9 cellular contexts compared by ENCODE assay signal in the genomic region with DNA sequence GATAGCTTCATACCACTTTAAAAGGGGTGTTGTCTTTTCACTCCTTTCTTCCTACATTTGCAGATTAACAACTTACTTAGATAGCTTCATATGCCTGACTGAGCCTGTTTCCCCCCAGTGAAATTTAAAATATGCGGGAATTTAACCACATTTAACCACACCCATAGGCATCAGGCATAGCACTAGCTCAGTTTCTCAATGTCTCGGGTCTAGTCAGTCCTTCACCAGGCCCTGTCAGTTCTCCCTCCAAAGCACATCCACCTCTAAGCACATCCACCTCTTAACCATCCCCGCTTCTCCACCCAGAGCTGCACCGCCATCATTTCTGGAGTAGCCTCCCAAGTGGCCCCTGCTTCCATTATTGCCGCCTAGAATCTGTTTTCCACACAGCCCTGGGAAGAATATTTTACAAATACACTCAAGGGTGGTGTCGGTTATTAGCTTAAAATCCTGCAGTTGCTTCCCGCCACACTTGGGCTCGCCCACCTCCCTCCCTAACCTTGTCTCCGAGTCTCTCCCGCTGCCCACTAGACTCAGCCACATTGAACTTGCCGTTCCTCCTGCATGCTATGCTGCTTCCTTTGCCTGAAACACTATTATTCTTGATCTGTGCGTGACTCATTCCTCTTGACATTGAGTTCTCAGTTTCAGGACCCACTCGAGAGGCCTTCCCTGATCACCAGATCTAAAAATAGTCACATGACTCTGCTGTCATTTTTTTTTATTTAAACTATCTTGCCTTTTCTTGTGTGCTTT.
DNase-seq lines count a peak whose midpoint lies in the region; ATAC-seq and TF ChIP-seq lines count a peak whose summit lies in the region.
"Had no signal": no experiment of that assay in that cellular context is flagged by ENCODE, and none has a peak within 500 bp of the region (broad histone marks: within the 10 kb centered on the region; RNA-seq: fewer than 3 reads in every experiment).

No MANE protein-coding gene starts in this region.

- peaks cover 33% of the 10 kb centered on the region for H3K4me1 Mint-ChIP-seq in T-helper 2 cell treated with Interferon-gamma antibody and Interleukin-4, amounts not matched to agents 5 μg/mL and 100 μg/mL, for 36 hours (ENCODE audit: low read depth)

- TF ChIP-seq CTCF in AG04449 (IDR thresholded peaks at IDR 0.05; ENCODE audit: insufficient read depth, low read length, missing control alignments) (no peak), heart right ventricle (IDR thresholded peaks at IDR 0.05) (no peak), thoracic aorta (IDR thresholded peaks at IDR 0.05) (no peak)

- CTCF ChIA-PET in AG04449 (lab: Yijun Ruan, JAX), result interaction anchor here (1.0 to 5.7 kb wide), 18 partner anchors 22 to 420 kb away, joined by 3 to 83 read pairs (median 4); no protein-coding TSS in a partner anchor

- H3K4me3 Mint-ChIP-seq in T-helper 2 cell treated with Interferon-gamma antibody and Interleukin-4, amounts not matched to agents 5 μg/mL and 100 μg/mL, for 36 hours, result peak overlapping the region; percentile 2

- 39 to 49% methylated on average over 13 of the region's 13 CpGs for WGBS in heart right ventricle, 2 donors

- H3K36me3 ChIP-seq in heart right ventricle (peaks cover 0 to 57% (median 27%) of the 10 kb centered on the region in 9 donors), thoracic aorta (no peaks in the 10 kb centered on the region)

- ATAC-seq in GM18870 (IDR thresholded peaks at IDR 0.05; ENCODE audit: unreplicated experiment), result peak; percentile 67
- peak; percentile 70 for ATAC-seq in HG03159 (IDR thresholded peaks at IDR 0.05; ENCODE audit: unreplicated experiment)
- peak; percentile 34 to 84 (median 64) for ATAC-seq in heart right ventricle
- ATAC-seq in thoracic aorta (ENCODE audit: insufficient number of reproducible peaks, low FRiP score, low read depth), result peak; percentile 59

- H3K36me3 Mint-ChIP-seq in T-helper 2 cell treated with Interferon-gamma antibody and Interleukin-4, amounts not matched to agents 5 μg/mL and 100 μg/mL, for 36 hours (ENCODE audit: low read depth), result no peaks in the 10 kb centered on the region

- H3K4me1 ChIP-seq in heart right ventricle (peaks cover 19 to 98% (median 91%) of the 10 kb centered on the region in 9 donors), thoracic aorta (ENCODE audit: control insufficient read depth in 1 of 2, low read depth in 2 of 2) (peaks cover 15 to 51% of the 10 kb centered on the region in 2 donors)

- H3K9me3 ChIP-seq in heart right ventricle (no peaks in the 10 kb centered on the region), thoracic aorta (no peaks in the 10 kb centered on the region)
- H3K9me3 ChIP-seq: HAP-1 had no signal

- H3K27ac Mint-ChIP-seq in T-helper 2 cell treated with Interferon-gamma antibody and Interleukin-4, amounts not matched to agents 5 μg/mL and 100 μg/mL, for 36 hours, result peak overlapping the region; percentile 39

- peak overlapping the region in 9 of 10 donors; percentile 43 to 86 (median 70) for H3K27ac ChIP-seq in heart right ventricle
- peak overlapping the region in 1 of 2 donors; percentile 28 for H3K27ac ChIP-seq in thoracic aorta

- H3K9me3 Mint-ChIP-seq in T-helper 2 cell treated with Interferon-gamma antibody and Interleukin-4, amounts not matched to agents 5 μg/mL and 100 μg/mL, for 36 hours, result no peaks in the 10 kb centered on the region

- POLR2A ChIA-PET in AG04449 (lab: Yijun Ruan, JAX), result interaction anchor here (0.6 to 1.9 kb wide), 2 partner anchors 28 to 35 kb away, joined by 3 to 10 read pairs; no protein-coding TSS in a partner anchor

- H3K27me3 ChIP-seq in heart right ventricle (no peaks in the 10 kb centered on the region), thoracic aorta (replicated peaks; ENCODE audit: insufficient read depth) (no peaks in the 10 kb centered on the region)

- H3K4me3 ChIP-seq in AG04449 (ENCODE audit: low read depth, low read length) (no peak overlapping the region), heart right ventricle (no peak overlapping the region), thoracic aorta (no peak overlapping the region)
- H3K4me3 ChIP-seq: HAP-1 had no signal

- DNase-seq in AG04449 (ENCODE audit: low read depth, low spot score) (peak; percentile 24), heart right ventricle (no peak), thoracic aorta (ENCODE audit: low spot score) (no peak), NCI-H774 (lab: John Stamatoyannopoulos, UW) (no peak), ureter (ENCODE audit: low spot score) (no peak)
- peak; percentile 44 for DNase-seq in T-helper 2 cell treated with Interferon-gamma antibody and Interleukin-4, amounts not matched to agents 5 μg/mL and 100 μg/mL, for 36 hours (ENCODE audit: low spot score)

- intact Hi-C loops in heart right ventricle (cut with DNase I), result loop anchor here in 9 of 10 donors (5.0 to 10.0 kb wide), 10 partner anchors 93 to 320 kb away; no protein-coding TSS in a partner anchor

- peaks cover 22% of the 10 kb centered on the region for H3K27me3 Mint-ChIP-seq in T-helper 2 cell treated with Interferon-gamma antibody and Interleukin-4, amounts not matched to agents 5 μg/mL and 100 μg/mL, for 36 hours (ENCODE audit: low read depth)

Comparison
In these comparisons a context has a peak if more than half of its experiments do, and no peak if none do; other contexts are left out.
1. DNase-seq: peak in AG04449 (single experiment) and T-helper 2 cell treated with Interferon-gamma antibody and Interleukin-4, amounts not matched to agents 5 μg/mL and 100 μg/mL, for 36 hours (single experiment); none in heart right ventricle (0 of 2), thoracic aorta (single experiment), NCI-H774 (single experiment) and ureter (single experiment).
2. Peak in every context shown above with its lines, with median percentiles within 50 percentile points of each other: ATAC-seq.